ENCODE assay signal across 8 cellular contexts in the genomic region with DNA sequence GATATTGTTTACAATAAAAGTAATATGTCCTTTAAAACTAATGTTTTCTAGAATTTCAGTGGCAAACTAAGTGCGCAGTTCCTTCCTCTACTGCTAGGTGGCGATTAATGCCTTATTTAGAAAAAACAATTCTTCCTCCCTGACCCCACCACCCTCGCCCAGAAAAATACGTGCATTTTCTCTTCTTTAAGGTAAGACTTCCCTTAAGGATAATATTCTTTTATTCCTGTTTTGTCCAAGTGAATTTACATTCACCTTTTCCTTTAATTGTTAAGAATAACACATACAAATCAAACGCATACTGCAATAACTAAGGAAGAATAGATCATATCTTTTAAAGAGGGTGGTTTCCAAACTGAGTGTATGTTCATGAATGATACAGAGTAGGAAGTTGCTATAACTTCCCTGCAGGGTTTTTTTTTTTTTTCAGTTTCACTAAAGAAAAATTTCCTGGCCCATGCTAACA. TPM values are rescaled to one million over a fixed set of nuclear protein-coding genes. Genes with fewer than 3 reads are reported as not detected.
A peak's percentile ranks its signal among the peaks of the same experiment; 100 is the strongest.
DNase-seq lines count a peak whose midpoint lies in the region; ATAC-seq and TF ChIP-seq lines count a peak whose summit lies in the region.

No MANE protein-coding gene starts in this region.

- H3K9me3 ChIP-seq in AG04450 (ENCODE audit: control insufficient read depth, insufficient read depth, low read length) (no peaks in the 10 kb centered on the region), endodermal cell (ENCODE audit: control insufficient read depth, low read length) (no peaks in the 10 kb centered on the region), neural progenitor cell (ENCODE audit: low read depth) (no peaks in the 10 kb centered on the region)

- H3K4me1 Mint-ChIP-seq in endodermal cell (peaks cover 4% of the 10 kb centered on the region), neural progenitor cell (peaks cover 9% of the 10 kb centered on the region)

- H3K27ac ChIP-seq in AG04450 (ENCODE audit: low read depth, low read length) (no peak overlapping the region), endodermal cell (ENCODE audit: low read depth, low read length) (no peak overlapping the region), neural progenitor cell (no peak overlapping the region)

- ATAC-seq in HG02623 (IDR thresholded peaks at IDR 0.05; ENCODE audit: unreplicated experiment) (peak; percentile 65), GM18520 (IDR thresholded peaks at IDR 0.05; ENCODE audit: unreplicated experiment) (no peak)

- H3K27ac Mint-ChIP-seq in endodermal cell = no peak overlapping the region
- H3K27ac Mint-ChIP-seq in neural progenitor cell = no peak overlapping the region

- POLR2A ChIA-PET in AG04450 (lab: Yijun Ruan, JAX) = no interaction called here

- CTCF ChIA-PET in AG04450 (lab: Charles Lee) = interaction anchor here (0.6 to 1.0 kb wide), 5 partner anchors 10 to 370 kb away, joined by 3 to 4 read pairs (median 3); no protein-coding TSS in a partner anchor

- H3K4me3 Mint-ChIP-seq in endodermal cell (no peak overlapping the region), neural progenitor cell (no peak overlapping the region)

- H3K4me2 ChIP-seq in neural progenitor cell = no peak overlapping the region

- no peak overlapping the region for H3K9ac ChIP-seq in endodermal cell (ENCODE audit: extremely low read depth, low read length, poor library complexity, severe bottlenecking)
- no peak overlapping the region for H3K9ac ChIP-seq in neural progenitor cell

- WGBS in endodermal cell (ENCODE audit: insufficient coverage in 1 of 2, insufficient read length in 1 of 2), 2 experiments = 27% methylated on average over 5 of the region's 5 CpGs; no CpG with 5 or more reads in 1 of the 2 experiments

- no peaks in the 10 kb centered on the region for H3K9me3 Mint-ChIP-seq in endodermal cell
- H3K9me3 Mint-ChIP-seq in neural progenitor cell = no peaks in the 10 kb centered on the region

- H3K4me3 ChIP-seq in AG04450 (ENCODE audit: low read depth, low read length) (no peak overlapping the region), endodermal cell (ENCODE audit: low read length) (no peak overlapping the region), neural progenitor cell (no peak overlapping the region)

- peaks cover 4% of the 10 kb centered on the region for H3K27me3 Mint-ChIP-seq in endodermal cell (ENCODE audit: insufficient read depth)
- H3K27me3 Mint-ChIP-seq in neural progenitor cell (ENCODE audit: insufficient read depth, low read depth) = peaks cover 7% of the 10 kb centered on the region

- no peaks in the 10 kb centered on the region for H3K4me1 ChIP-seq in endodermal cell (ENCODE audit: control insufficient read depth, insufficient read depth, low read length)
- peaks cover 8% of the 10 kb centered on the region for H3K4me1 ChIP-seq in neural progenitor cell

- TF ChIP-seq CTCF in AG04450 (IDR thresholded peaks at IDR 0.05; ENCODE audit: low read depth, low read length) (peak; percentile 81), GM10266 (IDR thresholded peaks at IDR 0.05; ENCODE audit: control insufficient read depth, insufficient read depth, low read depth, missing control alignments) (peak; percentile 80), endodermal cell (conservative IDR thresholded peaks at IDR 0.05) (peak; percentile 90), neural progenitor cell (IDR thresholded peaks at IDR 0.05) (peak; percentile 81)

- H3K27me3 ChIP-seq in AG04450 (ENCODE audit: control insufficient read depth, insufficient read depth, low read length) = peaks cover 3% of the 10 kb centered on the region
- no peaks in the 10 kb centered on the region for H3K27me3 ChIP-seq in endodermal cell (ENCODE audit: control insufficient read depth, insufficient read depth, low read length, poor library complexity, severe bottlenecking)
- H3K27me3 ChIP-seq in neural progenitor cell = no peaks in the 10 kb centered on the region

- H4K20me1 ChIP-seq in neural progenitor cell (ENCODE audit: low read depth) = no peaks in the 10 kb centered on the region

- H3K79me2 ChIP-seq in neural progenitor cell (ENCODE audit: low read depth) = no peaks in the 10 kb centered on the region

- no peak overlapping the region for H2AFZ ChIP-seq in neural progenitor cell (replicated peaks)

- H3K36me3 Mint-ChIP-seq in endodermal cell (ENCODE audit: low read depth) = no peaks in the 10 kb centered on the region
- H3K36me3 Mint-ChIP-seq in neural progenitor cell = no peaks in the 10 kb centered on the region

- no peaks in the 10 kb centered on the region for H3K36me3 ChIP-seq in endodermal cell (ENCODE audit: control insufficient read depth, insufficient read depth, low read length)
- no peaks in the 10 kb centered on the region for H3K36me3 ChIP-seq in neural progenitor cell

- H3F3A ChIP-seq in neural progenitor cell (ENCODE audit: low read depth) = no peaks in the 10 kb centered on the region

- no peak for DNase-seq in AG04450 (ENCODE audit: low read depth, low spot score)
- peak; percentile 46 for DNase-seq in GM10266 (ENCODE audit: extremely low spot score)
- peak; percentile 46 for DNase-seq in NCI-H2029 (lab: John Stamatoyannopoulos, UW)
- peak; percentile 31 to 55 for DNase-seq in activated CD4-positive, alpha-beta T cell treated with anti-CD3 and anti-CD28 coated beads for 4 hours
- DNase-seq in endodermal cell = peak; percentile 62
- peak; percentile 50 for DNase-seq in neural progenitor cell (ENCODE audit: low spot score)

RNA-seq across cellular contexts. Expression of gene PSMA1, which starts 17.0 kb away (rescaled TPM):
- 222 and 285 TPM in 2 replicates for polyA plus RNA-seq in AG04450 (2011; rRNA removed)
- 69.1 and 95.9 TPM in 2 replicates for polyA minus RNA-seq in AG04450 (2011; rRNA and poly(A)+ RNA removed)
- total RNA-seq in endodermal cell (100 to 1,000 TPM; 171 to 214 TPM), neural progenitor cell (ENCODE audit: low replicate concordance) (192 and 271 TPM in 2 replicates)
- 208 TPM for polyA plus RNA-seq in endodermal cell (2013, experiment 1 of 2)
- 206 TPM for polyA plus RNA-seq in endodermal cell (2013, experiment 2 of 2)

RNA-seq across cellular contexts. Expression of gene COPB1, which starts 37.6 kb away (rescaled TPM):
- polyA plus RNA-seq in AG04450 (2011; rRNA removed) = 212 and 285 TPM in 2 replicates
- polyA minus RNA-seq in AG04450 (2011; rRNA and poly(A)+ RNA removed) = 140 and 236 TPM in 2 replicates
- total RNA-seq in endodermal cell (100 to 1,000 TPM in 1 of 2 donors, 10 to 100 TPM in 1; 91.3 to 116 TPM), neural progenitor cell (ENCODE audit: low replicate concordance) (157 and 212 TPM in 2 replicates)
- polyA plus RNA-seq in endodermal cell (2013, experiment 1 of 2) = 122 TPM
- 115 TPM for polyA plus RNA-seq in endodermal cell (2013, experiment 2 of 2)
